Comparison of ENCODE assay signal across 14 cellular contexts in genomic region chr7:69898189-69898588, GRCh38.
DNase-seq lines count a peak whose midpoint lies in the region; ATAC-seq lines count a peak whose summit lies in the region.
"Had no signal": no experiment of that assay in that cellular context is flagged by ENCODE, and none has a peak within 500 bp of the region (broad histone marks: within the 10 kb centered on the region; RNA-seq: fewer than 3 reads in every experiment).

No MANE protein-coding gene starts in this region.

- ATAC-seq in GM18870 (IDR thresholded peaks at IDR 0.05; ENCODE audit: unreplicated experiment) (peak; percentile 96), HG02571 (IDR thresholded peaks at IDR 0.05; ENCODE audit: unreplicated experiment) (peak; percentile 78), HG03378 (IDR thresholded peaks at IDR 0.05; ENCODE audit: unreplicated experiment) (peak; percentile 94), naive B cell (ENCODE audit: low read depth in 2 of 2) (peak; percentile 38 to 49)
- ATAC-seq: gastroesophageal sphincter, left lung had no signal

- H3K9me3 Mint-ChIP-seq in naive B cell: no peaks in the 10 kb centered on the region
- H3K9me3 Mint-ChIP-seq: activated CD4-positive, alpha-beta memory T cell treated with anti-CD3 and anti-CD28 coated beads, Interleukin-2, amount 10 ng/mL, durations not matched to agents 7 days and 5 days had no signal

- no peak overlapping the region for H3K4me3 Mint-ChIP-seq in naive B cell
- H3K4me3 Mint-ChIP-seq: activated CD4-positive, alpha-beta memory T cell treated with anti-CD3 and anti-CD28 coated beads, Interleukin-2, amount 10 ng/mL, durations not matched to agents 7 days and 5 days had no signal

- peak overlapping the region in 1 of 6 donors; percentile 23 for H3K27ac Mint-ChIP-seq in naive B cell
- H3K27ac Mint-ChIP-seq: activated CD4-positive, alpha-beta memory T cell treated with anti-CD3 and anti-CD28 coated beads, Interleukin-2, amount 10 ng/mL, durations not matched to agents 7 days and 5 days had no signal

- peaks cover 5 to 68% (median 25%) of the 10 kb centered on the region in 3 donors for H3K4me1 Mint-ChIP-seq in naive B cell
- H3K4me1 Mint-ChIP-seq: activated CD4-positive, alpha-beta memory T cell treated with anti-CD3 and anti-CD28 coated beads, Interleukin-2, amount 10 ng/mL, durations not matched to agents 7 days and 5 days had no signal

- no peak for DNase-seq in naive B cell
- no peak for DNase-seq in A172 (ENCODE audit: low spot score)
- DNase-seq in D341Med (ENCODE audit: low spot score): no peak
- DNase-seq in activated CD4-positive, alpha-beta T cell treated with anti-CD3 and anti-CD28 coated beads for 48 hours: no peak
- no peak for DNase-seq in DMS153 (lab: John Stamatoyannopoulos, UW)
- DNase-seq: activated CD4-positive, alpha-beta memory T cell treated with anti-CD3 and anti-CD28 coated beads, Interleukin-2, amount 10 ng/mL, durations not matched to agents 7 days and 5 days; left lung; NCI-H774; occipital lobe; stimulated activated CD4-positive, alpha-beta T cell treated with anti-CD3 and anti-CD28 coated beads, Interleukin-2, amount 100 ng/mL, for 48 hours had no signal

- H3K36me3 Mint-ChIP-seq in naive B cell: peaks cover 6 to 17% of the 10 kb centered on the region in 2 donors

- no peaks in the 10 kb centered on the region for H3K27me3 Mint-ChIP-seq in naive B cell
- H3K27me3 Mint-ChIP-seq: activated CD4-positive, alpha-beta memory T cell treated with anti-CD3 and anti-CD28 coated beads, Interleukin-2, amount 10 ng/mL, durations not matched to agents 7 days and 5 days had no signal

Comparison
In these comparisons a context has a peak if more than half of its experiments do, and no peak if none do; other contexts are left out.
1. ATAC-seq: peak in every context shown above with its lines; median percentile 96 in GM18870; 94 in HG03378; 78 in HG02571; 44 in naive B cell.